In genomic region chrX:140712413-140713173, GRCh38 we compare ENCODE assay signal across 8 cellular contexts. TPM values are rescaled to one million over a fixed set of nuclear protein-coding genes. Genes with fewer than 3 reads are reported as not detected.
DNase-seq lines count a peak whose midpoint lies in the region; ATAC-seq, FAIRE-seq and TF ChIP-seq lines count a peak whose summit lies in the region.

No MANE protein-coding gene starts in this region.

- H3K79me2 ChIP-seq in MM.1S (ENCODE audit: low read length), result no peaks in the 10 kb centered on the region

- H4K20me1 ChIP-seq in MM.1S (ENCODE audit: insufficient read depth, low read length), result no peaks in the 10 kb centered on the region

- H3K4me1 ChIP-seq in MM.1S (ENCODE audit: low read length) (no peaks in the 10 kb centered on the region), iPS-20b (ENCODE audit: insufficient read depth, low read length) (no peaks in the 10 kb centered on the region; the same call in 1 of the 2 replicates), skeletal muscle satellite cell (ENCODE audit: control insufficient read depth, insufficient read depth, low read length) (no peaks in the 10 kb centered on the region)

- H3K27me3 ChIP-seq in MM.1S (replicated peaks; ENCODE audit: insufficient read depth, low read length) (no peaks in the 10 kb centered on the region), iPS-20b (ENCODE audit: insufficient read depth, low read length) (no peaks in the 10 kb centered on the region), skeletal muscle satellite cell (ENCODE audit: control insufficient read depth, insufficient read depth, low read length) (no peaks in the 10 kb centered on the region)

- no peak for DNase-seq in MM.1S
- DNase-seq in HTR-8/SVneo (ENCODE audit: insufficient read length, low spot score), result no peak
- DNase-seq in activated CD4-positive, CD25-positive, alpha-beta regulatory T cell treated with anti-CD3 and anti-CD28 coated beads, Interleukin-2, amount 50 U/mL, for 72 hours, result no peak
- no peak for DNase-seq in NCI-H2107 (lab: John Stamatoyannopoulos, UW)

- H3K9me3 ChIP-seq in MM.1S (replicated peaks; ENCODE audit: insufficient read depth, low read length) (no peaks in the 10 kb centered on the region), iPS-20b (ENCODE audit: insufficient read depth, low read depth, low read length) (no peaks in the 10 kb centered on the region), skeletal muscle satellite cell (replicated peaks; ENCODE audit: low read length) (no peaks in the 10 kb centered on the region)

- no peak overlapping the region for H3K4me2 ChIP-seq in MM.1S (ENCODE audit: low read depth, low read length)
- peak overlapping the region; percentile 35 for H3K4me2 ChIP-seq in skeletal muscle satellite cell (ENCODE audit: low read length)

- H3F3A ChIP-seq in MM.1S (ENCODE audit: insufficient read depth, low read length), result no peaks in the 10 kb centered on the region

- H3K9ac ChIP-seq in MM.1S (ENCODE audit: low read length) (no peak overlapping the region), iPS-20b (ENCODE audit: low read depth, low read length) (peak overlapping the region; percentile 59; the same call in 1 of the 2 replicates), skeletal muscle satellite cell (ENCODE audit: low read depth, low read length) (no peak overlapping the region)

- FAIRE-seq in HTR-8/SVneo (lab: Jason Lieb, UNC), result no peak

- 0 out of 2 replicates have a peak overlapping the region, but pooled peaks have one; percentile 8 for H3K27ac ChIP-seq in MM.1S (ENCODE audit: low read length)
- peak overlapping the region; percentile 88 for H3K27ac ChIP-seq in angular gyrus (ENCODE audit: low read depth, low read length)
- H3K27ac ChIP-seq in iPS-20b (ENCODE audit: low read length), result no peak overlapping the region

- H3K4me3 ChIP-seq in MM.1S (ENCODE audit: low read length) (no peak overlapping the region), iPS-20b (ENCODE audit: low read length) (peak overlapping the region; percentile 46; the same call in 1 of the 2 replicates), skeletal muscle satellite cell (ENCODE audit: low read length) (no peak overlapping the region)

- H3K36me3 ChIP-seq in MM.1S (replicated peaks; ENCODE audit: insufficient read depth, low read length) (no peaks in the 10 kb centered on the region), iPS-20b (ENCODE audit: insufficient read depth, low read depth, low read length) (no peaks in the 10 kb centered on the region), skeletal muscle satellite cell (ENCODE audit: insufficient read depth, low read length) (no peaks in the 10 kb centered on the region)

- no peak overlapping the region for H2AFZ ChIP-seq in MM.1S (ENCODE audit: low read length)

- TF ChIP-seq CTCF in MM.1S (IDR thresholded peaks at IDR 0.05; ENCODE audit: low read length), result no peak

- no peaks in the 10 kb centered on the region for H3K9me2 ChIP-seq in MM.1S (replicated peaks; ENCODE audit: insufficient read depth, low read length)

- ATAC-seq in GM18907 (IDR thresholded peaks at IDR 0.05; ENCODE audit: unreplicated experiment), result peak; percentile 41

RNA-seq across cellular contexts. Expression of gene LINC00632, which starts 3.0 kb away (rescaled TPM):
- total RNA-seq in skeletal muscle satellite cell (2012; rRNA removed), result 7.4 and 9.9 TPM in 2 replicates
